In the genomic region with DNA sequence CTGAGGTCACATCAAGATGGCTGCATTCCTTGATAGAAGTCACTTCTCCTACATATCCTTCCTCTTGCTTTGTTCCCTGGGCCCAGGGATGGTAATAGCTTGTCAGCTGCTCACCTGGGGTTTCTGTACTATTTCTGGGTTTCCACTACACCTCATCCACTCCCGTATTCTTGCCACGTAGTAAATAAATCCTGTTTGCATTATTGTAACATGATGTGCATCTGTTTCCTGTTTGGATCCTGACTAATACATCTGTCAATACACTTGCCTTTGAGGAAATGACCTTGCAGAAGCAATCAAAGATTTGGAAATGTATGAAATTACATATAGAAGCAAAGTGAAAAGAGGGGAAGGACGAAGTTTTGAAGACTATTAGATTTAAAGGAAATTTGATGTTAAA, we compare ENCODE assay signal across 13 cellular contexts.
"Had no signal": no experiment of that assay in that cellular context is flagged by ENCODE, and none has a peak within 500 bp of the region (broad histone marks: within the 10 kb centered on the region; RNA-seq: fewer than 3 reads in every experiment).

No MANE protein-coding gene starts in this region.

- H3K27me3 Mint-ChIP-seq: activated naive CD8-positive, alpha-beta T cell treated with anti-CD3 and anti-CD28 coated beads, Interleukin-2, amount 10 ng/mL, durations not matched to agents 7 days and 5 days; naive thymus-derived CD8-positive, alpha-beta T cell had no signal

- H3K4me3 ChIP-seq: breast epithelium, heart left ventricle, right atrium auricular region, thyroid gland had no signal

- H3K36me3 Mint-ChIP-seq: activated naive CD8-positive, alpha-beta T cell treated with anti-CD3 and anti-CD28 coated beads, Interleukin-2, amount 10 ng/mL, durations not matched to agents 7 days and 5 days; naive thymus-derived CD8-positive, alpha-beta T cell had no signal

- H3K9me3 Mint-ChIP-seq: activated naive CD8-positive, alpha-beta T cell treated with anti-CD3 and anti-CD28 coated beads, Interleukin-2, amount 10 ng/mL, durations not matched to agents 7 days and 5 days had no signal

- H3K27me3 ChIP-seq: breast epithelium, heart left ventricle, right atrium auricular region, thyroid gland had no signal

- H3K36me3 ChIP-seq: breast epithelium, heart left ventricle, right atrium auricular region, thyroid gland had no signal

- ATAC-seq: activated CD8-positive, alpha-beta T cell treated with anti-CD3 and anti-CD28 coated beads, Interleukin-2, amount 10 ng/mL, durations not matched to agents 7 days and 5 days; heart left ventricle; naive thymus-derived CD8-positive, alpha-beta T cell had no signal

- H3K27ac ChIP-seq: breast epithelium, heart left ventricle, right atrium auricular region, thyroid gland had no signal

- H3K4me1 ChIP-seq: breast epithelium, heart left ventricle, right atrium auricular region, thyroid gland had no signal

- H3K27ac Mint-ChIP-seq: activated CD8-positive, alpha-beta T cell treated with anti-CD3 and anti-CD28 coated beads, Interleukin-2, amount 10 ng/mL, durations not matched to agents 7 days and 5 days; activated naive CD8-positive, alpha-beta T cell treated with anti-CD3 and anti-CD28 coated beads, Interleukin-2, amount 10 ng/mL, durations not matched to agents 7 days and 5 days; naive thymus-derived CD8-positive, alpha-beta T cell had no signal

- H3K4me1 Mint-ChIP-seq: activated naive CD8-positive, alpha-beta T cell treated with anti-CD3 and anti-CD28 coated beads, Interleukin-2, amount 10 ng/mL, durations not matched to agents 7 days and 5 days; naive thymus-derived CD8-positive, alpha-beta T cell had no signal

- H3K4me3 Mint-ChIP-seq: activated CD8-positive, alpha-beta T cell treated with anti-CD3 and anti-CD28 coated beads, Interleukin-2, amount 10 ng/mL, durations not matched to agents 7 days and 5 days; activated naive CD8-positive, alpha-beta T cell treated with anti-CD3 and anti-CD28 coated beads, Interleukin-2, amount 10 ng/mL, durations not matched to agents 7 days and 5 days; naive thymus-derived CD8-positive, alpha-beta T cell had no signal

- H3K9me3 ChIP-seq: breast epithelium, heart left ventricle, right atrium auricular region, thyroid gland had no signal

- DNase-seq: activated CD4-positive, alpha-beta T cell treated with anti-CD3 and anti-CD28 coated beads for 48 hours; activated CD8-positive, alpha-beta memory T cell treated with anti-CD3 and anti-CD28 coated beads, Interleukin-2, amount 50 U/mL, for 48 hours; activated CD8-positive, alpha-beta T cell treated with anti-CD3 and anti-CD28 coated beads, Interleukin-2, amount 10 ng/mL, durations not matched to agents 7 days and 5 days; activated naive CD8-positive, alpha-beta T cell treated with anti-CD3 and anti-CD28 coated beads, Interleukin-2, amount 10 ng/mL, durations not matched to agents 7 days and 5 days; anterior cingulate cortex; foreskin melanocyte; heart left ventricle; naive thymus-derived CD8-positive, alpha-beta T cell; posterior cingulate gyrus; small intestine; thyroid gland had no signal
